10 cellular contexts compared by ENCODE assay signal in genomic region chr18:44799422-44800421, GRCh38.
DNase-seq lines count a peak whose midpoint lies in the region; ATAC-seq and TF ChIP-seq lines count a peak whose summit lies in the region.
"Had no signal": no experiment of that assay in that cellular context is flagged by ENCODE, and none has a peak within 500 bp of the region (broad histone marks: within the 10 kb centered on the region; RNA-seq: fewer than 3 reads in every experiment).

No MANE protein-coding gene starts in this region.

- BruUV-seq in OCI-LY7 (replicated peaks; lab: Mats Ljungman, UMichigan), result no TSS peak

- H4K20me1 ChIP-seq in OCI-LY7 (ENCODE audit: insufficient read depth, low read length), result no peaks in the 10 kb centered on the region

- intact Hi-C loops in OCI-LY7 (cut with micrococcal nuclease; ENCODE audit: unreplicated experiment), result no loop called here
- intact Hi-C loops in psoas muscle (cut with DNase I), result loop anchor here in 1 of 2 donors (5.0 to 10.0 kb wide), 2 partner anchors 117 to 555 kb away; partner anchors contain the start of gene SETBP1
- intact Hi-C loops in cardiac septum (cut with DNase I), result loop anchor here (10.0 kb wide), 1 partner anchor 85 kb away; no protein-coding TSS in a partner anchor

- H2AFZ ChIP-seq in OCI-LY7 (ENCODE audit: low read length), result no peak overlapping the region; the same call in 1 of the 2 replicates

- POLR2A ChIA-PET in OCI-LY7 (lab: Charles Lee), result interaction anchor here (1.3 kb wide), 1 partner anchor 13 kb away, joined by 4 read pairs; no protein-coding TSS in a partner anchor

- H3K79me2 ChIP-seq in OCI-LY7 (ENCODE audit: insufficient read depth, low read depth, low read length), result no peaks in the 10 kb centered on the region

- H3K9me2 ChIP-seq in OCI-LY7 (ENCODE audit: insufficient read depth, low read length), result no peaks in the 10 kb centered on the region

- CTCF ChIA-PET in OCI-LY7 (lab: Charles Lee; ENCODE audit: unreplicated experiment), result no interaction called here

- peak; percentile 66 for ATAC-seq in HG02870 (IDR thresholded peaks at IDR 0.05; ENCODE audit: unreplicated experiment)
- ATAC-seq in psoas muscle, result no peak
- no peak for ATAC-seq in HG03045 (IDR thresholded peaks at IDR 0.05; ENCODE audit: unreplicated experiment)

- H3K4me3 ChIP-seq in OCI-LY7 (ENCODE audit: low read depth, low read length, poor library complexity, severe bottlenecking), result peak overlapping the region; percentile 23
- no peak overlapping the region for H3K4me3 ChIP-seq in psoas muscle

- H3K4me1 ChIP-seq in OCI-LY7 (ENCODE audit: insufficient read depth, low read length, poor library complexity, severe bottlenecking) (peaks cover 27% of the 10 kb centered on the region), psoas muscle (peaks cover 58% of the 10 kb centered on the region)

- no peaks in the 10 kb centered on the region for H3K9me3 ChIP-seq in OCI-LY7 (ENCODE audit: low read length)
- no peaks in the 10 kb centered on the region for H3K9me3 ChIP-seq in psoas muscle

- peak overlapping the region; percentile 7 for H3K27ac ChIP-seq in OCI-LY7 (ENCODE audit: low read depth, low read length, poor library complexity, severe bottlenecking)
- H3K27ac ChIP-seq in psoas muscle, result peak overlapping the region; percentile 64
- H3K27ac ChIP-seq: 22Rv1 had no signal

- no peaks in the 10 kb centered on the region for H3K27me3 ChIP-seq in psoas muscle (ENCODE audit: insufficient read depth in 3 of 3, low read length in 2 of 3)

- TF ChIP-seq CTCF in OCI-LY7 (conservative IDR thresholded peaks at IDR 0.05; ENCODE audit: low read length), result no peak
- TF ChIP-seq CTCF in psoas muscle (IDR thresholded peaks at IDR 0.05), result no peak

- DNase-seq in DMS53 (lab: John Stamatoyannopoulos, UW) (peak; percentile 58), DMS53 treated with DMSO at 0.1 percent for 48 hours (lab: John Stamatoyannopoulos, UW; ENCODE audit: unreplicated experiment) (no peak), OCI-LY7 (ENCODE audit: low spot score) (peak; percentile 16), psoas muscle (no peak), NCI-H1105 (lab: John Stamatoyannopoulos, UW) (no peak), cardiac septum (ENCODE audit: low spot score) (no peak)
- DNase-seq: cerebellar nuclear complex had no signal

- H3K4me2 ChIP-seq in OCI-LY7 (ENCODE audit: low read length), result peak overlapping the region; percentile 48

- no peaks in the 10 kb centered on the region for H3K36me3 ChIP-seq in OCI-LY7 (ENCODE audit: insufficient read depth, low read length)
- H3K36me3 ChIP-seq in psoas muscle (ENCODE audit: insufficient read depth in 1 of 2, low read depth in 1 of 2), result no peaks in the 10 kb centered on the region

- WGBS in psoas muscle, 3 donors, result 65 to 70% (median 66%) methylated on average over 5 of the region's 5 CpGs

Comparison
In these comparisons a context has a peak if more than half of its experiments do, and no peak if none do; other contexts are left out.
1. DNase-seq: peak in DMS53 (single experiment) and OCI-LY7 (single experiment); none in DMS53 treated with DMSO at 0.1 percent for 48 hours (single experiment), psoas muscle (0 of 2), NCI-H1105 (single experiment) and cardiac septum (single experiment).